Comparison of ENCODE assay signal across 17 cellular contexts in the genomic region with DNA sequence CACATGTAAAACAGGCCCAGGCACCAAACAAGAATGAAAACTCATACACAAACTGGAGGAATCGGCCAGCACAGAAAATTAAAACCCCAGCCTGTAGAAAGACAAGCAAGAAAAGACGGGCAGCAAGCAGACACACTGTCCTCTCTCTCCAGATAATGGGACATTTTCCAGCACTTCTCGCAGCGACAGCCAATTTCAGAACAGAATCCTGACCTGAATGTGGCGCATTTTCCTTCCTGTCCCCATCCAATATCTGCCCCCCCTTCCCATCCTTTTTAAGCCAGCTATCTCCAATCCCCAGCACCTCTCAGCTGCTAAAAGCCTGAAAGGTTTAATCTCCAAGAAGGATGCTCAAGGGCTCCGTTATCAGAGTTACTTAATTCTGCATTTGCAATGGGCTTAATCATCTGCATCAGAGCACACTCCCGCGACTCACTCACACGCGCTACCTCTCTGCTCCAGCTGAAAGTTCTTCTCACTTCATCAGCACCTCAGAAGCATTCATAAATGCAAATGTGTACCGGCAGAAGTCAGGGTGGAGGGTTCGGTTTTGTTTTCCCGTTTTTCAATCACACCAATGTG. TPM values are rescaled to one million over a fixed set of nuclear protein-coding genes. Genes with fewer than 3 reads are reported as not detected.
DNase-seq lines count a peak whose midpoint lies in the region; ATAC-seq and TF ChIP-seq lines count a peak whose summit lies in the region.
"Had no signal": no experiment of that assay in that cellular context is flagged by ENCODE, and none has a peak within 500 bp of the region (broad histone marks: within the 10 kb centered on the region; RNA-seq: fewer than 3 reads in every experiment).

No MANE protein-coding gene starts in this region.

- H3K27me3 ChIP-seq in right atrium auricular region, result no peaks in the 10 kb centered on the region
- H3K27me3 ChIP-seq: esophagus squamous epithelium had no signal

- H3K4me1 ChIP-seq in right atrium auricular region, result no peaks in the 10 kb centered on the region
- H3K4me1 ChIP-seq: parathyroid adenoma, SJCRH30 had no signal

- H3K36me3 ChIP-seq in right atrium auricular region, result no peaks in the 10 kb centered on the region
- H3K36me3 ChIP-seq: esophagus squamous epithelium, SJCRH30 had no signal

- H3K27ac ChIP-seq in right atrium auricular region, result no peak overlapping the region
- H3K27ac ChIP-seq: esophagus squamous epithelium, parathyroid adenoma, SJCRH30 had no signal

- ATAC-seq in left ventricle myocardium superior, result peak; percentile 55

- DNase-seq in left ventricle myocardium superior, result no peak
- DNase-seq in right atrium auricular region (ENCODE audit: low spot score), result no peak
- peak; percentile 35 to 88 for DNase-seq in cerebellar nuclear complex (lab: John Stamatoyannopoulos, UW)
- peak; percentile 35 for DNase-seq in mesenteric fat pad (ENCODE audit: low spot score)
- DNase-seq in effector CD4-positive, alpha-beta T cell, result no peak
- no peak for DNase-seq in A172 (ENCODE audit: low spot score)
- DNase-seq in HCEC 1CT, result no peak
- no peak for DNase-seq in activated naive CD4-positive, alpha-beta T cell treated with anti-CD3 and anti-CD28 coated beads, Interleukin-2, amount 50 U/mL, for 16 hours
- DNase-seq: activated naive CD8-positive, alpha-beta T cell treated with anti-CD3 and anti-CD28 coated beads, Interleukin-2, amount 10 ng/mL, durations not matched to agents 7 days and 5 days; DMS 273 treated with DMSO at 0.1 percent for 48 hours; esophagus squamous epithelium; NCI-H1105; NCI-H526; SJCRH30; stimulated activated CD4-positive, alpha-beta T cell treated with anti-CD3 and anti-CD28 coated beads, Interleukin-4, amount 100 ng/mL, for 24 hours; T-helper 2 cell had no signal

- H3K9me3 ChIP-seq in right atrium auricular region, result no peaks in the 10 kb centered on the region
- H3K9me3 ChIP-seq: esophagus squamous epithelium, SJCRH30 had no signal

- no peak for TF ChIP-seq CTCF in right atrium auricular region (IDR thresholded peaks at IDR 0.05)

- intact Hi-C loops in left ventricle myocardium superior (cut with micrococcal nuclease), result no loop called here

- H3K4me3 ChIP-seq in right atrium auricular region, result no peak overlapping the region
- H3K4me3 ChIP-seq: esophagus squamous epithelium, SJCRH30 had no signal

RNA-seq across cellular contexts. Expression of gene SRGAP3, which starts 50.5 kb away (rescaled TPM):
- total RNA-seq in left ventricle myocardium superior (6.4 TPM), right atrium auricular region (1 to 10 TPM; 4.0 to 5.0 TPM), mesenteric fat pad (2.7 TPM)
- total RNA-seq in A172 (2014; rRNA removed; shearing (Covaris generic)), result 0.77 and 5.9 TPM in 2 replicates
- total RNA-seq: SJCRH30 had no signal

Comparison
In these comparisons a context has a peak if more than half of its experiments do, and no peak if none do; other contexts are left out.
1. DNase-seq: peak in cerebellar nuclear complex (2 of 2) and mesenteric fat pad (single experiment); none in left ventricle myocardium superior (single experiment), right atrium auricular region (single experiment), effector CD4-positive, alpha-beta T cell (single experiment), A172 (single experiment), HCEC 1CT (single experiment) and activated naive CD4-positive, alpha-beta T cell treated with anti-CD3 and anti-CD28 coated beads, Interleukin-2, amount 50 U/mL, for 16 hours (single experiment).